ENCODE assay signal across 8 cellular contexts in the genomic region with DNA sequence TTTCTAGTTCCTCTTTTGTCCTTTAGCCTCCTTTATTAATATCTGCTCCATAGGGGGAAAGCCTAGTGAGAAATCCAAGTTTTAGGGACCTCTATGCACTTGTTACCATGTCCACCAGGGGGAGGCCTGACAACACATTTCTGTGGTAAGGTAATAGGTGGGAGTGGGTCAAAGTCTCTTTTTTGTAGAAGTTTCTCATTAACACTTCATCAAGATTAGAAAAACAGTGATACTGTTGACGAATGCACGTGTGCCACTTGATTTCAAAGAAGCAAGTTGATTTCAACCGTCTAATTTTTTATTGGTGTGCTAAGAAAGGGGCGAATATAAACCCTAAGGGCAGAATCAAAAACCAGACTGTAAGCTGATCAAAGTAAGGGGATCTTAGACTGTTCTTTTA. TPM values are rescaled to one million over a fixed set of nuclear protein-coding genes. Genes with fewer than 3 reads are reported as not detected.
DNase-seq lines count a peak whose midpoint lies in the region; ATAC-seq and TF ChIP-seq lines count a peak whose summit lies in the region.

No MANE protein-coding gene starts in this region.

- H3K9me3 Mint-ChIP-seq in endothelial cell (ENCODE audit: unreplicated experiment) = no peaks in the 10 kb centered on the region

- DNase-seq in AG20443 (ENCODE audit: low spot score) (peak; percentile 67), NCI-H446 treated with DMSO at 0.1 percent for 48 hours (lab: John Stamatoyannopoulos, UW) (peak; percentile 0), endothelial cell (ENCODE audit: low spot score) (peak; percentile 66), midbrain (lab: John Stamatoyannopoulos, UW) (peak; percentile 49)
- DNase-seq in activated CD4-positive, alpha-beta T cell treated with anti-CD3 and anti-CD28 coated beads, Interleukin-2, amount 50 U/mL, for 48 hours = peak; percentile 58 to 64
- DNase-seq in stimulated activated naive CD8-positive, alpha-beta T cell treated with anti-CD3 and anti-CD28 coated beads, Interleukin-15, Interleukin-2, amounts not matched to agents 100 U/mL and 50 U/mL, for 24 hours = peak; percentile 66

- TF ChIP-seq CTCF in endothelial cell (IDR thresholded peaks at IDR 0.05; ENCODE audit: unreplicated experiment) = peak; percentile 83

- ATAC-seq in GM18517 (IDR thresholded peaks at IDR 0.05; ENCODE audit: unreplicated experiment) (peak; percentile 93), HG03039 (IDR thresholded peaks at IDR 0.05; ENCODE audit: unreplicated experiment) (peak; percentile 87)
- peak; percentile 68 for ATAC-seq in stimulated activated naive CD8-positive, alpha-beta T cell treated with anti-CD3 and anti-CD28 coated beads, Interleukin-15, Interleukin-2, amounts not matched to agents 100 U/mL and 50 U/mL, for 24 hours

- no peak overlapping the region for H3K27ac Mint-ChIP-seq in endothelial cell (ENCODE audit: unreplicated experiment)

- H3K4me3 Mint-ChIP-seq in endothelial cell (ENCODE audit: unreplicated experiment) = no peak overlapping the region

- H3K27me3 Mint-ChIP-seq in endothelial cell (ENCODE audit: unreplicated experiment) = no peaks in the 10 kb centered on the region

- H3K36me3 Mint-ChIP-seq in endothelial cell (ENCODE audit: low read depth, unreplicated experiment) = no peaks in the 10 kb centered on the region

- H3K4me1 Mint-ChIP-seq in endothelial cell (ENCODE audit: unreplicated experiment) = peaks cover 10% of the 10 kb centered on the region

RNA-seq across cellular contexts. Expression of a gene that starts 30.6 kb away (rescaled TPM):
- total RNA-seq in endothelial cell (ENCODE audit: unreplicated experiment) = 38.1 TPM

RNA-seq across cellular contexts. Expression of a gene that starts 31.9 kb away (rescaled TPM):
- 5.5 TPM for total RNA-seq in endothelial cell (ENCODE audit: unreplicated experiment)

RNA-seq across cellular contexts. Expression of a gene that starts 35.2 kb away (rescaled TPM):
- 22.2 TPM for total RNA-seq in endothelial cell (ENCODE audit: unreplicated experiment)

Comparison
In these comparisons a context has a peak if more than half of its experiments do, and no peak if none do; other contexts are left out.
1. Peak in every context shown above with its lines: DNase-seq and ATAC-seq.
2. DNase-seq: peak in every context shown above with its lines; median percentile 67 in AG20443; 66 in endothelial cell; 66 in stimulated activated naive CD8-positive, alpha-beta T cell treated with anti-CD3 and anti-CD28 coated beads, Interleukin-15, Interleukin-2, amounts not matched to agents 100 U/mL and 50 U/mL, for 24 hours; 61 in activated CD4-positive, alpha-beta T cell treated with anti-CD3 and anti-CD28 coated beads, Interleukin-2, amount 50 U/mL, for 48 hours; 49 in midbrain; 0 in NCI-H446 treated with DMSO at 0.1 percent for 48 hours.